1 cellular context compared by ENCODE assay signal in the genomic region with DNA sequence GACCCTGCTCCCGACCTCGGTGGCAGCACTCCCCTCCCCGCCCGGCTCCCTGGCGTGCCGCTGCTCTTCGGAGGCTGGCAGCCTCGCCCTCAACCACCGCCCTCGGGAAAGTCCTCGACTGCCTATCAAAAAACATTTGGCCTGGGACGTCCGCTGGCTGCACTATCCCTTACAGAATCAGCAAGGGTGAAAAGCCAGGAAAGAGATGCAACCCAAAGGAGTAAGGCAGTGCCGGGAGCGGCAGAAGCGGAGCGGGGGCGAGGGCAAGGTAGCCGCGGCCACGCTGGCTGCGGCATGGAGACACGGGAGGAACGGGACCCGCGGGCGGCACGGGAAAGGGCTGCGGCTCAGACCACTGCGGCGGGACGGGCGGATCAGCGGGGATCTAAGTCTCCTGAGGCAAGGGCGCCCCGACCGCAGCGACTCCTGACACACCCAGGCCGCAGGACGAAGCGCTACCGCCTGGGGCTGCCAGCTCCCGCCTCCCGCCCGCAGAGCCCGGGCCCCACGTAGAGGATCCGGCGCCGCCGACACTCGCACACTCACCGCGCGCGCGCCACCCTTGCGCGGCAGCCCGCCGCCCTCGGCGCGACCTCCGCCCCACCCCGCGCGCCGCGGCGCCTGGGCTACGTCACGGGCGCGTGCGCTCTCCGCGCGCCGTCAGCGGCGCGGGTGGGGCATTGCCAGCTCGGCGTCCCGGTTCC.
TF ChIP-seq lines count a peak whose summit lies in the region.

A gene with protein sequence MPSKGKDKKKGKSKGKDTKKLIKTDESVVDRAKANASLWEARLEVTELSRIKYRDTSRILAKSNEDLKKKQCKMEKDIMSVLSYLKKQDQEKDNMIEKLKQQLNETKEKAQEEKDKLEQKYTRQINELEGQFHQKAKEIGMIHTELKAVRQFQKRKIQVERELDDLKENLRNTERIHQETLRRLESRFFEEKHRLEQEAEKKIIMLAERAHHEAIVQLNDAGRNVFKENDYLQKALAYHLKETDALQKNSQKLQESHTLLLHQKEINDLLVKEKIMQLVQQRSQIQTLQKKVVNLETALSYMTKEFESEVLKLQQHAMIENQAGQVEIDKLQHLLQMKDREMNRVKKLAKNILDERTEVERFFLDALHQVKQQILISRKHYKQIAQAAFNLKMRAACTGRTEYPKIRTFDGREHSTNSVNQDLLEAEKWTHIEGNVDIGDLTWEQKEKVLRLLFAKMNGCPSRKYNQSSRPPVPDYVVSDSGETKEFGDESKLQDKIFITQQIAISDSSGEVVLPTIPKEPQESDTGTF (plus strand): TSS at position 646 of the 704 bp plus-strand sequence. CDS start 130 bp downstream, outside the sequence.
A gene with protein sequence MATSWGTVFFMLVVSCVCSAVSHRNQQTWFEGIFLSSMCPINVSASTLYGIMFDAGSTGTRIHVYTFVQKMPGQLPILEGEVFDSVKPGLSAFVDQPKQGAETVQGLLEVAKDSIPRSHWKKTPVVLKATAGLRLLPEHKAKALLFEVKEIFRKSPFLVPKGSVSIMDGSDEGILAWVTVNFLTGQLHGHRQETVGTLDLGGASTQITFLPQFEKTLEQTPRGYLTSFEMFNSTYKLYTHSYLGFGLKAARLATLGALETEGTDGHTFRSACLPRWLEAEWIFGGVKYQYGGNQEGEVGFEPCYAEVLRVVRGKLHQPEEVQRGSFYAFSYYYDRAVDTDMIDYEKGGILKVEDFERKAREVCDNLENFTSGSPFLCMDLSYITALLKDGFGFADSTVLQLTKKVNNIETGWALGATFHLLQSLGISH (minus strand): TSS at position 585 of the 704 bp plus-strand sequence. CDS start 31,186 bp downstream, outside the sequence.

TF ChIP-seq in HepG2, 621 proteins besides CTCF, POLR2A, EP300 and RAD21 (continues in another document):
- TF ChIP-seq ZNF446 (CRISPR knock-in tag; IDR thresholded peaks at IDR 0.05) (no peak), U2AF1 (optimal IDR thresholded peaks at IDR 0.05; ENCODE audit: low read depth, low read length) (no peak), SMAD9 (CRISPR knock-in tag; IDR thresholded peaks at IDR 0.05) (no peak), EEA1 (CRISPR knock-in tag; IDR thresholded peaks at IDR 0.05; ENCODE audit: borderline replicate concordance) (0 out of 2 replicates have a peak, but pooled peaks have one; percentile 24), SKI (IDR thresholded peaks at IDR 0.05; ENCODE audit: partially characterized antibody) (peak; percentile 82), MBD4 (IDR thresholded peaks at IDR 0.05; ENCODE audit: borderline replicate concordance, low read length) (no peak), DNMT1 (CRISPR knock-in tag; IDR thresholded peaks at IDR 0.05) (peak; percentile 57; the same call in 1 of the 2 replicates), KLF6 (CRISPR knock-in tag; IDR thresholded peaks at IDR 0.05) (no peak), ZFP41 (CRISPR knock-in tag; IDR thresholded peaks at IDR 0.05; ENCODE audit: borderline replicate concordance) (no peak), FOXP1 (IDR thresholded peaks at IDR 0.05) (no peak), FOXP1 (CRISPR knock-in tag; IDR thresholded peaks at IDR 0.05) (no peak), NRL (CRISPR knock-in tag; IDR thresholded peaks at IDR 0.05; ENCODE audit: borderline replicate concordance) (peak; percentile 89), RFX1 (IDR thresholded peaks at IDR 0.05) (no peak; the same call in 1 of the 2 replicates), SRSF4 (IDR thresholded peaks at IDR 0.05; ENCODE audit: low read depth, low read length, poor library complexity, severe bottlenecking) (peak; percentile 44), ZKSCAN1 (IDR thresholded peaks at IDR 0.05; ENCODE audit: low read length) (no peak), SAFB2 (CRISPR knock-in tag; IDR thresholded peaks at IDR 0.05; ENCODE audit: borderline replicate concordance, low read depth) (peak; percentile 67), MTF2 (CRISPR knock-in tag; IDR thresholded peaks at IDR 0.05; ENCODE audit: borderline replicate concordance) (no peak), ZNF383 (CRISPR knock-in tag; IDR thresholded peaks at IDR 0.05; ENCODE audit: borderline replicate concordance) (no peak), SMAD1 (CRISPR knock-in tag; IDR thresholded peaks at IDR 0.05; ENCODE audit: borderline replicate concordance, low read depth) (peak; percentile 76; the same call in 1 of the 2 replicates), ZNF34 (CRISPR knock-in tag; IDR thresholded peaks at IDR 0.05; ENCODE audit: borderline replicate concordance) (peak; percentile 56; the same call in 1 of the 2 replicates), ARID2 (CRISPR knock-in tag; IDR thresholded peaks at IDR 0.05; ENCODE audit: borderline replicate concordance) (no peak), ZSCAN21 (CRISPR knock-in tag; IDR thresholded peaks at IDR 0.05; ENCODE audit: borderline replicate concordance) (peak; percentile 76; the same call in 1 of the 2 replicates), ZNF883 (CRISPR knock-in tag; IDR thresholded peaks at IDR 0.05; ENCODE audit: not compliant biosample characterization) (peak; percentile 46), ZNF430 (CRISPR knock-in tag; IDR thresholded peaks at IDR 0.05) (0 out of 2 replicates have a peak, but pooled peaks have one; percentile 42), SPEN (CRISPR knock-in tag; IDR thresholded peaks at IDR 0.05; ENCODE audit: low read depth) (peak; percentile 41; the same call in 1 of the 2 replicates), ZFP82 (CRISPR knock-in tag; IDR thresholded peaks at IDR 0.05; ENCODE audit: borderline replicate concordance) (0 out of 2 replicates have a peak, but pooled peaks have one; percentile 52)
- TF ChIP-seq, protein P1, sequence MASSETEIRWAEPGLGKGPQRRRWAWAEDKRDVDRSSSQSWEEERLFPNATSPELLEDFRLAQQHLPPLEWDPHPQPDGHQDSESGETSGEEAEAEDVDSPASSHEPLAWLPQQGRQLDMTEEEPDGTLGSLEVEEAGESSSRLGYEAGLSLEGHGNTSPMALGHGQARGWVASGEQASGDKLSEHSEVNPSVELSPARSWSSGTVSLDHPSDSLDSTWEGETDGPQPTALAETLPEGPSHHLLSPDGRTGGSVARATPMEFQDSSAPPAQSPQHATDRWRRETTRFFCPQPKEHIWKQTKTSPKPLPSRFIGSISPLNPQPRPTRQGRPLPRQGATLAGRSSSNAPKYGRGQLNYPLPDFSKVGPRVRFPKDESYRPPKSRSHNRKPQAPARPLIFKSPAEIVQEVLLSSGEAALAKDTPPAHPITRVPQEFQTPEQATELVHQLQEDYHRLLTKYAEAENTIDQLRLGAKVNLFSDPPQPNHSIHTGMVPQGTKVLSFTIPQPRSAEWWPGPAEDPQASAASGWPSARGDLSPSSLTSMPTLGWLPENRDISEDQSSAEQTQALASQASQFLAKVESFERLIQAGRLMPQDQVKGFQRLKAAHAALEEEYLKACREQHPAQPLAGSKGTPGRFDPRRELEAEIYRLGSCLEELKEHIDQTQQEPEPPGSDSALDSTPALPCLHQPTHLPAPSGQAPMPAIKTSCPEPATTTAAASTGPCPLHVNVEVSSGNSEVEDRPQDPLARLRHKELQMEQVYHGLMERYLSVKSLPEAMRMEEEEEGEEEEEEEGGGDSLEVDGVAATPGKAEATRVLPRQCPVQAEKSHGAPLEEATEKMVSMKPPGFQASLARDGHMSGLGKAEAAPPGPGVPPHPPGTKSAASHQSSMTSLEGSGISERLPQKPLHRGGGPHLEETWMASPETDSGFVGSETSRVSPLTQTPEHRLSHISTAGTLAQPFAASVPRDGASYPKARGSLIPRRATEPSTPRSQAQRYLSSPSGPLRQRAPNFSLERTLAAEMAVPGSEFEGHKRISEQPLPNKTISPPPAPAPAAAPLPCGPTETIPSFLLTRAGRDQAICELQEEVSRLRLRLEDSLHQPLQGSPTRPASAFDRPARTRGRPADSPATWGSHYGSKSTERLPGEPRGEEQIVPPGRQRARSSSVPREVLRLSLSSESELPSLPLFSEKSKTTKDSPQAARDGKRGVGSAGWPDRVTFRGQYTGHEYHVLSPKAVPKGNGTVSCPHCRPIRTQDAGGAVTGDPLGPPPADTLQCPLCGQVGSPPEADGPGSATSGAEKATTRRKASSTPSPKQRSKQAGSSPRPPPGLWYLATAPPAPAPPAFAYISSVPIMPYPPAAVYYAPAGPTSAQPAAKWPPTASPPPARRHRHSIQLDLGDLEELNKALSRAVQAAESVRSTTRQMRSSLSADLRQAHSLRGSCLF (CRISPR knock-in tag; IDR thresholded peaks at IDR 0.05; ENCODE audit: borderline replicate concordance) = peak; percentile 5; the same call in 1 of the 2 replicates
- TF ChIP-seq, protein P2, sequence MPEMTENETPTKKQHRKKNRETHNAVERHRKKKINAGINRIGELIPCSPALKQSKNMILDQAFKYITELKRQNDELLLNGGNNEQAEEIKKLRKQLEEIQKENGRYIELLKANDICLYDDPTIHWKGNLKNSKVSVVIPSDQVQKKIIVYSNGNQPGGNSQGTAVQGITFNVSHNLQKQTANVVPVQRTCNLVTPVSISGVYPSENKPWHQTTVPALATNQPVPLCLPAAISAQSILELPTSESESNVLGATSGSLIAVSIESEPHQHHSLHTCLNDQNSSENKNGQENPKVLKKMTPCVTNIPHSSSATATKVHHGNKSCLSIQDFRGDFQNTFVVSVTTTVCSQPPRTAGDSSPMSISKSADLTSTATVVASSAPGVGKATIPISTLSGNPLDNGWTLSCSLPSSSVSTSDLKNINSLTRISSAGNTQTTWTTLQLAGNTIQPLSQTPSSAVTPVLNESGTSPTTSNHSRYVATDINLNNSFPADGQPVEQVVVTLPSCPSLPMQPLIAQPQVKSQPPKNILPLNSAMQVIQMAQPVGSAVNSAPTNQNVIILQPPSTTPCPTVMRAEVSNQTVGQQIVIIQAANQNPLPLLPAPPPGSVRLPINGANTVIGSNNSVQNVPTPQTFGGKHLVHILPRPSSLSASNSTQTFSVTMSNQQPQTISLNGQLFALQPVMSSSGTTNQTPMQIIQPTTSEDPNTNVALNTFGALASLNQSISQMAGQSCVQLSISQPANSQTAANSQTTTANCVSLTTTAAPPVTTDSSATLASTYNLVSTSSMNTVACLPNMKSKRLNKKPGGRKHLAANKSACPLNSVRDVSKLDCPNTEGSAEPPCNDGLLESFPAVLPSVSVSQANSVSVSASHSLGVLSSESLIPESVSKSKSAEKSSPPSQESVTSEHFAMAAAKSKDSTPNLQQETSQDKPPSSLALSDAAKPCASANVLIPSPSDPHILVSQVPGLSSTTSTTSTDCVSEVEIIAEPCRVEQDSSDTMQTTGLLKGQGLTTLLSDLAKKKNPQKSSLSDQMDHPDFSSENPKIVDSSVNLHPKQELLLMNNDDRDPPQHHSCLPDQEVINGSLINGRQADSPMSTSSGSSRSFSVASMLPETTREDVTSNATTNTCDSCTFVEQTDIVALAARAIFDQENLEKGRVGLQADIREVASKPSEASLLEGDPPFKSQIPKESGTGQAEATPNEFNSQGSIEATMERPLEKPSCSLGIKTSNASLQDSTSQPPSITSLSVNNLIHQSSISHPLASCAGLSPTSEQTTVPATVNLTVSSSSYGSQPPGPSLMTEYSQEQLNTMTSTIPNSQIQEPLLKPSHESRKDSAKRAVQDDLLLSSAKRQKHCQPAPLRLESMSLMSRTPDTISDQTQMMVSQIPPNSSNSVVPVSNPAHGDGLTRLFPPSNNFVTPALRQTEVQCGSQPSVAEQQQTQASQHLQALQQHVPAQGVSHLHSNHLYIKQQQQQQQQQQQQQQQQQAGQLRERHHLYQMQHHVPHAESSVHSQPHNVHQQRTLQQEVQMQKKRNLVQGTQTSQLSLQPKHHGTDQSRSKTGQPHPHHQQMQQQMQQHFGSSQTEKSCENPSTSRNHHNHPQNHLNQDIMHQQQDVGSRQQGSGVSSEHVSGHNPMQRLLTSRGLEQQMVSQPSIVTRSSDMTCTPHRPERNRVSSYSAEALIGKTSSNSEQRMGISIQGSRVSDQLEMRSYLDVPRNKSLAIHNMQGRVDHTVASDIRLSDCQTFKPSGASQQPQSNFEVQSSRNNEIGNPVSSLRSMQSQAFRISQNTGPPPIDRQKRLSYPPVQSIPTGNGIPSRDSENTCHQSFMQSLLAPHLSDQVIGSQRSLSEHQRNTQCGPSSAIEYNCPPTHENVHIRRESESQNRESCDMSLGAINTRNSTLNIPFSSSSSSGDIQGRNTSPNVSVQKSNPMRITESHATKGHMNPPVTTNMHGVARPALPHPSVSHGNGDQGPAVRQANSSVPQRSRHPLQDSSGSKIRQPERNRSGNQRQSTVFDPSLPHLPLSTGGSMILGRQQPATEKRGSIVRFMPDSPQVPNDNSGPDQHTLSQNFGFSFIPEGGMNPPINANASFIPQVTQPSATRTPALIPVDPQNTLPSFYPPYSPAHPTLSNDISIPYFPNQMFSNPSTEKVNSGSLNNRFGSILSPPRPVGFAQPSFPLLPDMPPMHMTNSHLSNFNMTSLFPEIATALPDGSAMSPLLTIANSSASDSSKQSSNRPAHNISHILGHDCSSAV (CRISPR knock-in tag; IDR thresholded peaks at IDR 0.05; ENCODE audit: borderline replicate concordance) = no peak
- TF ChIP-seq, protein P3, sequence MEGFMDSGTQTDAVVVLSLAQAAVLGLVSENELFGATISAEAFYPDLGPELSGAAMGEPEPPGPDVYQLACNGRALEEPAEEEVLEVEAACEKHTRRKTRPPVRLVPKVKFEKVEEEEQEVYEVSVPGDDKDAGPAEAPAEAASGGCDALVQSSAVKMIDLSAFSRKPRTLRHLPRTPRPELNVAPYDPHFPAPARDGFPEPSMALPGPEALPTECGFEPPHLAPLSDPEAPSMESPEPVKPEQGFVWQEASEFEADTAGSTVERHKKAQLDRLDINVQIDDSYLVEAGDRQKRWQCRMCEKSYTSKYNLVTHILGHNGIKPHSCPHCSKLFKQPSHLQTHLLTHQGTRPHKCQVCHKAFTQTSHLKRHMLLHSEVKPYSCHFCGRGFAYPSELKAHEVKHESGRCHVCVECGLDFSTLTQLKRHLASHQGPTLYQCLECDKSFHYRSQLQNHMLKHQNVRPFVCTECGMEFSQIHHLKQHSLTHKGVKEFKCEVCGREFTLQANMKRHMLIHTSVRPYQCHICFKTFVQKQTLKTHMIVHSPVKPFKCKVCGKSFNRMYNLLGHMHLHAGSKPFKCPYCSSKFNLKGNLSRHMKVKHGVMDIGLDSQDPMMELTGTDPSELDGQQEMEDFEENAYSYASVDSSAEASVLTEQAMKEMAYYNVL (CRISPR knock-in tag; IDR thresholded peaks at IDR 0.05; ENCODE audit: borderline replicate concordance) = no peak
- TF ChIP-seq, protein P4, sequence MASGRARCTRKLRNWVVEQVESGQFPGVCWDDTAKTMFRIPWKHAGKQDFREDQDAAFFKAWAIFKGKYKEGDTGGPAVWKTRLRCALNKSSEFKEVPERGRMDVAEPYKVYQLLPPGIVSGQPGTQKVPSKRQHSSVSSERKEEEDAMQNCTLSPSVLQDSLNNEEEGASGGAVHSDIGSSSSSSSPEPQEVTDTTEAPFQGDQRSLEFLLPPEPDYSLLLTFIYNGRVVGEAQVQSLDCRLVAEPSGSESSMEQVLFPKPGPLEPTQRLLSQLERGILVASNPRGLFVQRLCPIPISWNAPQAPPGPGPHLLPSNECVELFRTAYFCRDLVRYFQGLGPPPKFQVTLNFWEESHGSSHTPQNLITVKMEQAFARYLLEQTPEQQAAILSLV (CRISPR knock-in tag; IDR thresholded peaks at IDR 0.05; ENCODE audit: borderline replicate concordance) = 0 out of 2 replicates have a peak, but pooled peaks have one; percentile 47
- TF ChIP-seq, protein P5, sequence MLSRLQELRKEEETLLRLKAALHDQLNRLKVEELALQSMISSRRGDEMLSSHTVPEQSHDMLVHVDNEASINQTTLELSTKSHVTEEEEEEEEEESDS (CRISPR knock-in tag; IDR thresholded peaks at IDR 0.05; ENCODE audit: borderline replicate concordance) = no peak
- TF ChIP-seq, protein P6, sequence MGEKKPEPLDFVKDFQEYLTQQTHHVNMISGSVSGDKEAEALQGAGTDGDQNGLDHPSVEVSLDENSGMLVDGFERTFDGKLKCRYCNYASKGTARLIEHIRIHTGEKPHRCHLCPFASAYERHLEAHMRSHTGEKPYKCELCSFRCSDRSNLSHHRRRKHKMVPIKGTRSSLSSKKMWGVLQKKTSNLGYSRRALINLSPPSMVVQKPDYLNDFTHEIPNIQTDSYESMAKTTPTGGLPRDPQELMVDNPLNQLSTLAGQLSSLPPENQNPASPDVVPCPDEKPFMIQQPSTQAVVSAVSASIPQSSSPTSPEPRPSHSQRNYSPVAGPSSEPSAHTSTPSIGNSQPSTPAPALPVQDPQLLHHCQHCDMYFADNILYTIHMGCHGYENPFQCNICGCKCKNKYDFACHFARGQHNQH (CRISPR knock-in tag; IDR thresholded peaks at IDR 0.05) = peak; percentile 52; the same call in 1 of the 2 replicates
